Comparison of ENCODE assay signal across 30 cellular contexts in genomic region chr10:121294630-121295029, GRCh38.
"Had no signal": no experiment of that assay in that cellular context is flagged by ENCODE, and none has a peak within 500 bp of the region (broad histone marks: within the 10 kb centered on the region; RNA-seq: fewer than 3 reads in every experiment).

No MANE protein-coding gene starts in this region.

- H3K9me3 Mint-ChIP-seq: natural killer cell; nephron progenitor cell; neural progenitor cell; stimulated activated effector memory CD8-positive, alpha-beta T cell treated with anti-CD3 and anti-CD28 coated beads, Interleukin-12 subunit alpha, Interleukin-12 subunit beta, amount 100 ng/mL, for 72 hours; stimulated activated naive CD8-positive, alpha-beta T cell treated with anti-CD3 and anti-CD28 coated beads, Interleukin-15, amount 100 ng/mL, for 72 hours had no signal

- H3K4me1 ChIP-seq: left lung, lower lobe of right lung, parathyroid adenoma, psoas muscle, right lobe of liver, tibial nerve, upper lobe of left lung, vagina had no signal

- H3K4me3 Mint-ChIP-seq: naive B cell; natural killer cell; nephron progenitor cell; neural progenitor cell; stimulated activated effector memory CD8-positive, alpha-beta T cell treated with anti-CD3 and anti-CD28 coated beads, Interleukin-12 subunit alpha, Interleukin-12 subunit beta, amount 100 ng/mL, for 72 hours; stimulated activated naive CD8-positive, alpha-beta T cell treated with anti-CD3 and anti-CD28 coated beads, Interleukin-15, amount 100 ng/mL, for 72 hours had no signal

- H3K27ac ChIP-seq: left lung, lower lobe of right lung, neural progenitor cell, neutrophil, parathyroid adenoma, psoas muscle, right lobe of liver, skin epidermis, tibial nerve, upper lobe of left lung, vagina had no signal

- H3K4me3 ChIP-seq: left lung, lower lobe of right lung, neural progenitor cell, psoas muscle, right atrium auricular region, right lobe of liver, skin epidermis, tibial nerve, upper lobe of left lung, vagina had no signal

- H3K9ac ChIP-seq: neural progenitor cell, parathyroid adenoma had no signal

- H3K27me3 ChIP-seq: neural progenitor cell, neutrophil, right atrium auricular region, right lobe of liver, tibial nerve, upper lobe of left lung, vagina had no signal

- ATAC-seq: left cardiac atrium; left lung; lower lobe of right lung; natural killer cell; psoas muscle; right lobe of liver; stimulated activated effector memory CD8-positive, alpha-beta T cell treated with anti-CD3 and anti-CD28 coated beads, Interleukin-12 subunit alpha, Interleukin-12 subunit beta, amount 100 ng/mL, for 72 hours; stimulated activated naive CD8-positive, alpha-beta T cell treated with anti-CD3 and anti-CD28 coated beads, Interleukin-15, amount 100 ng/mL, for 72 hours had no signal

- H3K36me3 Mint-ChIP-seq: naive B cell; natural killer cell; neural progenitor cell; stimulated activated effector memory CD8-positive, alpha-beta T cell treated with anti-CD3 and anti-CD28 coated beads, Interleukin-12 subunit alpha, Interleukin-12 subunit beta, amount 100 ng/mL, for 72 hours had no signal

- H3K36me3 ChIP-seq: left lung, lower lobe of right lung, neural progenitor cell, neutrophil, right atrium auricular region, right lobe of liver, tibial nerve, upper lobe of left lung, vagina had no signal

- H3K9me3 ChIP-seq: left lung, lower lobe of right lung, neutrophil, psoas muscle, right atrium auricular region, right lobe of liver, tibial nerve, upper lobe of left lung, vagina had no signal

- H3K4me1 Mint-ChIP-seq: naive B cell; natural killer cell; stimulated activated effector memory CD8-positive, alpha-beta T cell treated with anti-CD3 and anti-CD28 coated beads, Interleukin-12 subunit alpha, Interleukin-12 subunit beta, amount 100 ng/mL, for 72 hours; stimulated activated naive CD8-positive, alpha-beta T cell treated with anti-CD3 and anti-CD28 coated beads, Interleukin-15, amount 100 ng/mL, for 72 hours had no signal

- DNase-seq: head of caudate nucleus; hippocampal formation; kidney glomerular epithelial cell; left cardiac atrium; left lung; lower lobe of right lung; mammary epithelial cell; mesenchymal stem cell; naive B cell; natural killer cell; nephron progenitor cell; occipital lobe; psoas muscle; right lobe of liver; stimulated activated CD4-positive, alpha-beta T cell treated with anti-CD3 and anti-CD28 coated beads, Interleukin-12 subunit alpha, Interleukin-12 subunit beta, amount 100 ng/mL, for 4 hours; stimulated activated CD4-positive, alpha-beta T cell treated with anti-CD3 and anti-CD28 coated beads, Interleukin-15, amount 100 ng/mL, for 24 hours; stimulated activated CD4-positive, alpha-beta T cell treated with anti-CD3 and anti-CD28 coated beads, Interleukin-2, amount 100 ng/mL, for 24 hours; stimulated activated CD4-positive, alpha-beta T cell treated with anti-CD3 and anti-CD28 coated beads, Interleukin-4, amount 100 ng/mL, for 1 hour; stimulated activated naive CD4-positive, alpha-beta T cell treated with Interleukin-2 at 50 U/mL for 16 hours; stimulated activated naive CD8-positive, alpha-beta T cell treated with anti-CD3 and anti-CD28 coated beads, Interleukin-15, amount 100 ng/mL, for 72 hours; substantia nigra had no signal

- H3K27ac Mint-ChIP-seq: naive B cell; natural killer cell; nephron progenitor cell; neural progenitor cell; stimulated activated effector memory CD8-positive, alpha-beta T cell treated with anti-CD3 and anti-CD28 coated beads, Interleukin-12 subunit alpha, Interleukin-12 subunit beta, amount 100 ng/mL, for 72 hours; stimulated activated naive CD8-positive, alpha-beta T cell treated with anti-CD3 and anti-CD28 coated beads, Interleukin-15, amount 100 ng/mL, for 72 hours had no signal
